In the genomic region with DNA sequence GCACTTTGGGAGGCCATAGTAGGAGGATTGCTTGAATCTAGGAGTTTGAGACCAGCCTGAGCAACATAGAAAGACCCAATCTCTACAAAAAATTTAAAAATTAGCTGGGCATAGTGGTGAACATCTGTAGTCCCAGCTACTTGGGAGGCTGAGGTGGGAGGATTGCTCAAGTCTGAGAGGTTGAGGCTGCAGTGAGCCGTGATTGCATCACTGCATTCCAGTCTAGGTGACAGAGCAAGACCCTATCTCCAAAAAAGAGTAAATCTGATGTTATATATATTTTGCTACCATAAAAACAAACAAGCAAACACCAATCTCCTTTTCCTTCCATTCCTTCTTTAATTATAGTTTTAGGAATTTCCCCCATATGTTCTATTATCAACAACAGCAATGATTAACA, we compare ENCODE assay signal across 1 cellular context.
TF ChIP-seq lines count a peak whose summit lies in the region.

No MANE protein-coding gene starts in this region.

TF ChIP-seq in HepG2, 621 proteins besides CTCF, POLR2A, EP300 and RAD21:
- TF ChIP-seq, protein P1, sequence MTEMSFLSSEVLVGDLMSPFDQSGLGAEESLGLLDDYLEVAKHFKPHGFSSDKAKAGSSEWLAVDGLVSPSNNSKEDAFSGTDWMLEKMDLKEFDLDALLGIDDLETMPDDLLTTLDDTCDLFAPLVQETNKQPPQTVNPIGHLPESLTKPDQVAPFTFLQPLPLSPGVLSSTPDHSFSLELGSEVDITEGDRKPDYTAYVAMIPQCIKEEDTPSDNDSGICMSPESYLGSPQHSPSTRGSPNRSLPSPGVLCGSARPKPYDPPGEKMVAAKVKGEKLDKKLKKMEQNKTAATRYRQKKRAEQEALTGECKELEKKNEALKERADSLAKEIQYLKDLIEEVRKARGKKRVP (CRISPR knock-in tag; IDR thresholded peaks at IDR 0.05): peak in 1 of 2 experiments; percentile 38; a peak in 1 of 4 replicates
- TF ChIP-seq ZNF569 (CRISPR knock-in tag; IDR thresholded peaks at IDR 0.05; ENCODE audit: borderline replicate concordance) (no peak), TEAD3 (CRISPR knock-in tag; optimal IDR thresholded peaks at IDR 0.05; ENCODE audit: borderline replicate concordance) (no peak), CREM (IDR thresholded peaks at IDR 0.05) (no peak), CREM (CRISPR knock-in tag; IDR thresholded peaks at IDR 0.05) (no peak), CEBPB (IDR thresholded peaks at IDR 0.05; ENCODE audit: borderline replicate concordance, low read depth, low read length) (peak; percentile 60), ZNF225 (CRISPR knock-in tag; IDR thresholded peaks at IDR 0.05) (no peak), MAF1 (CRISPR knock-in tag; IDR thresholded peaks at IDR 0.05; ENCODE audit: borderline replicate concordance) (no peak), ZMYM3 (CRISPR knock-in tag; IDR thresholded peaks at IDR 0.05) (peak; percentile 66; the same call in 1 of the 2 replicates), KDM1A (CRISPR knock-in tag; IDR thresholded peaks at IDR 0.05) (peak; percentile 59; the same call in 1 of the 2 replicates), ZNF770 (CRISPR knock-in tag; IDR thresholded peaks at IDR 0.05) (peak; percentile 99), ZNF160 (CRISPR knock-in tag; IDR thresholded peaks at IDR 0.05) (no peak), CEBPG (CRISPR knock-in tag; IDR thresholded peaks at IDR 0.05) (peak; percentile 78)
- TF ChIP-seq, protein P2, sequence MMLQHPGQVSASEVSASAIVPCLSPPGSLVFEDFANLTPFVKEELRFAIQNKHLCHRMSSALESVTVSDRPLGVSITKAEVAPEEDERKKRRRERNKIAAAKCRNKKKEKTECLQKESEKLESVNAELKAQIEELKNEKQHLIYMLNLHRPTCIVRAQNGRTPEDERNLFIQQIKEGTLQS (CRISPR knock-in tag; IDR thresholded peaks at IDR 0.05): peak; percentile 58
